In the genomic region with DNA sequence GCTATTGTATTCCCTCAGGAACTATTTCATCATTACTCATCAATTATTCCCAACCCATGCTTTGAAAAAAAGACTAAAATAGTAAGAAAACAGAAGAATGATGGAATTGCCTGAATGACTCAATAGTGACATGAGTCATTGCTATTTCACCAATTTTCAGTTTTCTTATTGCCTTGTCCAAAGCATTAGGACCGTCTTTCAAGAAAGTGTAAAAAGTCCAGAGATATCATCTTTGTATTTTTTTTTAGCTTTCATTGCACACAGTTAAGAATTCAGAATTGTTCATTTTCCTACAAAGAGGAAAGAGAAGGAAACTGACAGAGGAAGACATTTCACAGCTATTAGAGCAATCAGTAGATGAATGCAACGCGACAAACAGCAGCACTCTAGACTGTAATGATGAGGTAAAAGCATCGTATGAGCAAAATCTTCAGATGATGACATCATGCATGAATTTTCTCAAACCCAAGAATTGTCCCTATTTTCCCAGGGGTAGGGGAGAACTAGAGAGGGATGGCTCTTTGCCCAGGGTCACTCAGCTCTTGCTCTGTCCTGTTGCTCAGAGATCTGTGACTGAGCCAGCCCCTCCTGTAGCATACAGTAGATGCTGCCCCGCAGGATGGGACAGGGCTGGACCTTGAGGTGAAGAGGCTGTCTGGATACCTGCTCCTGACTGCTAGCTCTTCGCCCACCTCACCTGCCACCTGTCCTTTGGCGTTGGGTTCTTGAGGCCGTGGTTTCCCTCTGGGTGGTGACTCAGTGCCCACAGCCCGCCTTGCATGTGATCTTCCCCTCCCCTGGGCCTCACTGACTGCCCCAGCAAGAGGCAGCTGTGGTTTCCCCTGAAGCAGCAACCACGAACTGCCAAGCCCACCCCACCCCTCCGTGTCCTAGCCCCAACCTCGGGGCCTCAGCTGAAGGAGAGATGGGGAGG, we compare ENCODE assay signal across 1 cellular context.
TF ChIP-seq lines count a peak whose summit lies in the region.

No MANE protein-coding gene starts in this region.

TF ChIP-seq in K562, 482 proteins besides CTCF, POLR2A, EP300 and RAD21 (continued from another document):
- TF ChIP-seq, protein P1, sequence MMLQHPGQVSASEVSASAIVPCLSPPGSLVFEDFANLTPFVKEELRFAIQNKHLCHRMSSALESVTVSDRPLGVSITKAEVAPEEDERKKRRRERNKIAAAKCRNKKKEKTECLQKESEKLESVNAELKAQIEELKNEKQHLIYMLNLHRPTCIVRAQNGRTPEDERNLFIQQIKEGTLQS (IDR thresholded peaks at IDR 0.05): peak; percentile 95
- TF ChIP-seq, protein P1 (CRISPR knock-in tag; conservative IDR thresholded peaks at IDR 0.05): no peak
- TF ChIP-seq, protein P2, sequence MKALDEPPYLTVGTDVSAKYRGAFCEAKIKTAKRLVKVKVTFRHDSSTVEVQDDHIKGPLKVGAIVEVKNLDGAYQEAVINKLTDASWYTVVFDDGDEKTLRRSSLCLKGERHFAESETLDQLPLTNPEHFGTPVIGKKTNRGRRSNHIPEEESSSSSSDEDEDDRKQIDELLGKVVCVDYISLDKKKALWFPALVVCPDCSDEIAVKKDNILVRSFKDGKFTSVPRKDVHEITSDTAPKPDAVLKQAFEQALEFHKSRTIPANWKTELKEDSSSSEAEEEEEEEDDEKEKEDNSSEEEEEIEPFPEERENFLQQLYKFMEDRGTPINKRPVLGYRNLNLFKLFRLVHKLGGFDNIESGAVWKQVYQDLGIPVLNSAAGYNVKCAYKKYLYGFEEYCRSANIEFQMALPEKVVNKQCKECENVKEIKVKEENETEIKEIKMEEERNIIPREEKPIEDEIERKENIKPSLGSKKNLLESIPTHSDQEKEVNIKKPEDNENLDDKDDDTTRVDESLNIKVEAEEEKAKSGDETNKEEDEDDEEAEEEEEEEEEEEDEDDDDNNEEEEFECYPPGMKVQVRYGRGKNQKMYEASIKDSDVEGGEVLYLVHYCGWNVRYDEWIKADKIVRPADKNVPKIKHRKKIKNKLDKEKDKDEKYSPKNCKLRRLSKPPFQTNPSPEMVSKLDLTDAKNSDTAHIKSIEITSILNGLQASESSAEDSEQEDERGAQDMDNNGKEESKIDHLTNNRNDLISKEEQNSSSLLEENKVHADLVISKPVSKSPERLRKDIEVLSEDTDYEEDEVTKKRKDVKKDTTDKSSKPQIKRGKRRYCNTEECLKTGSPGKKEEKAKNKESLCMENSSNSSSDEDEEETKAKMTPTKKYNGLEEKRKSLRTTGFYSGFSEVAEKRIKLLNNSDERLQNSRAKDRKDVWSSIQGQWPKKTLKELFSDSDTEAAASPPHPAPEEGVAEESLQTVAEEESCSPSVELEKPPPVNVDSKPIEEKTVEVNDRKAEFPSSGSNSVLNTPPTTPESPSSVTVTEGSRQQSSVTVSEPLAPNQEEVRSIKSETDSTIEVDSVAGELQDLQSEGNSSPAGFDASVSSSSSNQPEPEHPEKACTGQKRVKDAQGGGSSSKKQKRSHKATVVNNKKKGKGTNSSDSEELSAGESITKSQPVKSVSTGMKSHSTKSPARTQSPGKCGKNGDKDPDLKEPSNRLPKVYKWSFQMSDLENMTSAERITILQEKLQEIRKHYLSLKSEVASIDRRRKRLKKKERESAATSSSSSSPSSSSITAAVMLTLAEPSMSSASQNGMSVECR (CRISPR knock-in tag; IDR thresholded peaks at IDR 0.05): no peak
- TF ChIP-seq FOSL1 (tag; conservative IDR thresholded peaks at IDR 0.05): peak; percentile 91
- TF ChIP-seq SREBF1 (IDR thresholded peaks at IDR 0.05; ENCODE audit: borderline replicate concordance, low read depth, low read length): no peak
- TF ChIP-seq DPF2 (IDR thresholded peaks at IDR 0.05): 0 out of 2 replicates have a peak, but pooled peaks have one; percentile 50
- peak; percentile 56 for TF ChIP-seq SMARCA4 (IDR thresholded peaks at IDR 0.05)
- peak; percentile 50 for TF ChIP-seq CREB1 (IDR thresholded peaks at IDR 0.05)
- peak; percentile 66 for TF ChIP-seq CREB1 (CRISPR knock-in tag; IDR thresholded peaks at IDR 0.05)
- TF ChIP-seq BRD9 (IDR thresholded peaks at IDR 0.05; ENCODE audit: low read depth, partially characterized antibody): no peak
- no peak for TF ChIP-seq ATF1 (CRISPR knock-in tag; IDR thresholded peaks at IDR 0.05)
- TF ChIP-seq ATF1 (tag; IDR thresholded peaks at IDR 0.05): peak; percentile 60
- TF ChIP-seq, protein P3, sequence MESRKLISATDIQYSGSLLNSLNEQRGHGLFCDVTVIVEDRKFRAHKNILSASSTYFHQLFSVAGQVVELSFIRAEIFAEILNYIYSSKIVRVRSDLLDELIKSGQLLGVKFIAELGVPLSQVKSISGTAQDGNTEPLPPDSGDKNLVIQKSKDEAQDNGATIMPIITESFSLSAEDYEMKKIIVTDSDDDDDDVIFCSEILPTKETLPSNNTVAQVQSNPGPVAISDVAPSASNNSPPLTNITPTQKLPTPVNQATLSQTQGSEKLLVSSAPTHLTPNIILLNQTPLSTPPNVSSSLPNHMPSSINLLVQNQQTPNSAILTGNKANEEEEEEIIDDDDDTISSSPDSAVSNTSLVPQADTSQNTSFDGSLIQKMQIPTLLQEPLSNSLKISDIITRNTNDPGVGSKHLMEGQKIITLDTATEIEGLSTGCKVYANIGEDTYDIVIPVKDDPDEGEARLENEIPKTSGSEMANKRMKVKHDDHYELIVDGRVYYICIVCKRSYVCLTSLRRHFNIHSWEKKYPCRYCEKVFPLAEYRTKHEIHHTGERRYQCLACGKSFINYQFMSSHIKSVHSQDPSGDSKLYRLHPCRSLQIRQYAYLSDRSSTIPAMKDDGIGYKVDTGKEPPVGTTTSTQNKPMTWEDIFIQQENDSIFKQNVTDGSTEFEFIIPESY (CRISPR knock-in tag; IDR thresholded peaks at IDR 0.05): no peak
- TF ChIP-seq CEBPG (CRISPR knock-in tag; IDR thresholded peaks at IDR 0.05): peak; percentile 19; the same call in 1 of the 2 replicates
- TF ChIP-seq CEBPG (tag; conservative IDR thresholded peaks at IDR 0.05 in 1 of 2, IDR thresholded peaks at IDR 0.05 in 1 of 2): peak; percentile 57 to 92; a peak in 3 of 4 replicates
- no peak for TF ChIP-seq TOE1 (IDR thresholded peaks at IDR 0.05; ENCODE audit: borderline replicate concordance)
- no peak for TF ChIP-seq TOE1 (CRISPR knock-in tag; IDR thresholded peaks at IDR 0.05; ENCODE audit: borderline replicate concordance, low read depth)
- TF ChIP-seq, protein P4, sequence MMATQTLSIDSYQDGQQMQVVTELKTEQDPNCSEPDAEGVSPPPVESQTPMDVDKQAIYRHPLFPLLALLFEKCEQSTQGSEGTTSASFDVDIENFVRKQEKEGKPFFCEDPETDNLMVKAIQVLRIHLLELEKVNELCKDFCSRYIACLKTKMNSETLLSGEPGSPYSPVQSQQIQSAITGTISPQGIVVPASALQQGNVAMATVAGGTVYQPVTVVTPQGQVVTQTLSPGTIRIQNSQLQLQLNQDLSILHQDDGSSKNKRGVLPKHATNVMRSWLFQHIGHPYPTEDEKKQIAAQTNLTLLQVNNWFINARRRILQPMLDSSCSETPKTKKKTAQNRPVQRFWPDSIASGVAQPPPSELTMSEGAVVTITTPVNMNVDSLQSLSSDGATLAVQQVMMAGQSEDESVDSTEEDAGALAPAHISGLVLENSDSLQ (IDR thresholded peaks at IDR 0.05): 0 out of 2 replicates have a peak, but pooled peaks have one; percentile 21
- TF ChIP-seq JUND (IDR thresholded peaks at IDR 0.05; ENCODE audit: borderline replicate concordance, low read depth, low read length): peak; percentile 56; the same call in 1 of the 2 replicates
- peak; percentile 55; the same call in 1 of the 3 replicates for TF ChIP-seq JUND (tag; IDR thresholded peaks at IDR 0.05; ENCODE audit: borderline replicate concordance, low read depth, low read length)
- peak; percentile 36 for TF ChIP-seq MEIS2 (IDR thresholded peaks at IDR 0.05; ENCODE audit: partially characterized antibody)
- TF ChIP-seq HNRNPH1 (optimal IDR thresholded peaks at IDR 0.05; ENCODE audit: low read depth, low read length): no peak
- TF ChIP-seq ARID1B (IDR thresholded peaks at IDR 0.05): peak; percentile 41
- TF ChIP-seq ZNF143 (CRISPR knock-in tag; IDR thresholded peaks at IDR 0.05): no peak
- no peak for TF ChIP-seq POLR2AphosphoS2 (IDR thresholded peaks at IDR 0.05; ENCODE audit: low read length)
- TF ChIP-seq HMG20B (CRISPR knock-in tag; IDR thresholded peaks at IDR 0.05): no peak
- no peak for TF ChIP-seq NFXL1 (CRISPR knock-in tag; IDR thresholded peaks at IDR 0.05)
- no peak for TF ChIP-seq ZNF766 (CRISPR knock-in tag; conservative IDR thresholded peaks at IDR 0.05)
